8 cellular contexts compared by ENCODE assay signal in the genomic region with DNA sequence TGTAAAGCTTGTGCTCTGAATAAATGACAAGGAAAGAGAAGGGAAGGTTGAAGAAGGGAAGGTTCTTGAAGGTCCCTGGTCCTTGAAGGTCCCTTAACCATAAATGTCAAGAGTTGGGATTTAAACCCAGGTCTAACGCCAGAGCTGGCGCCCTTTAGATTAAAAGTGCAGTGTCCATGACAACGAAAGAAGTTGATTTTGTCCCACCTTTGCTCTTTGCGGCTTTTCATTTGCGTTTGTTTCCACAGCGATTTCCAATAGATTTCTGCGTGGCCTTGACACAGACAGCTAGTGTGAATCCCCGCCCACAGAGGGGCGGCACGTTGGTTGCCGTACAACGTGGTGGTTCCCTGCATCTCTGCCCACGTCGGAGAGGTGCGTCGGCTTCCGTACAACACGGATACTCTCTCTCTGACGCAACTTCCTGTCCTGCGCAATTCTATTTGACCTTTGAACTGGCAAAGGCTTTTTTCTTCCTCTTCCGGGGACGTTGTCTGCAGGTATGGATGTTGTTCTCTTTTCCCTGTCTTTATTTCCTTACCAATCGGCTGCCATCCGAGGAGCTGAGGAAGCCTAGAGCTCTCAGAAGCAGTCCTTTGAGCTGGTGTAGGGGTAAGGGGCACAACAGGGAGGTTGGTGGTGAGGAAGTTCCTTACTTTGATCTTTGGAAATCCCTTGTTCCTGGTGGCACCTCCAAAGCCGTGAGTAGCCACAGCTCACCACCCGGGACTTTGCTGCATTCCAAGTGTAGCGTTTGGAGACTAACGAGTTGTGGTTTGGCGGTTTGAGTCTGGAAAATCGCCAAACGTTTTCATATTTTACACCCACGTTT. TPM values are rescaled to one million over a fixed set of nuclear protein-coding genes. Genes with fewer than 3 reads are reported as not detected.
A peak's percentile ranks its signal among the peaks of the same experiment; 100 is the strongest.
DNase-seq lines count a peak whose midpoint lies in the region; ATAC-seq and TF ChIP-seq lines count a peak whose summit lies in the region.

A gene (plus strand): TSS at position 476 of the 832 bp plus-strand sequence. CDS start 1,384 bp downstream, outside the sequence.

- peak; percentile 100 for ATAC-seq in HG02870 (IDR thresholded peaks at IDR 0.05; ENCODE audit: unreplicated experiment)
- ATAC-seq in heart right ventricle, result peak; percentile 100
- ATAC-seq in upper lobe of left lung (ENCODE audit: low FRiP score in 2 of 2), result peak; percentile 100

- TF ChIP-seq POLR2A in upper lobe of left lung (IDR thresholded peaks at IDR 0.05), result peak in 3 of 4 donors; percentile 53 to 96 (median 96)

- peak in 2 of 4 donors; percentile 6 to 50 for TF ChIP-seq EP300 in upper lobe of left lung (IDR thresholded peaks at IDR 0.05)

- TF ChIP-seq CTCF in GM13976 (IDR thresholded peaks at IDR 0.05; ENCODE audit: borderline replicate concordance, control extremely low read depth, extremely low read depth, insufficient read depth, missing control alignments) (no peak), heart right ventricle (IDR thresholded peaks at IDR 0.05) (no peak), upper lobe of left lung (IDR thresholded peaks at IDR 0.05) (no peak)

- H3K27ac ChIP-seq in heart right ventricle (peak within 1 kb of the TSS in 9 of 10 donors; percentile 66 to 92 (median 82)), upper lobe of left lung (peak within 1 kb of the TSS; percentile 82 to 94 (median 84))

- H3K4me3 ChIP-seq in heart right ventricle (peak within 1 kb of the TSS; percentile 49 to 86 (median 76)), upper lobe of left lung (peak within 1 kb of the TSS; percentile 66 to 82 (median 72))

- 0 to 1% methylated on average over 32 of the region's 32 CpGs for WGBS in heart right ventricle, 2 donors
- WGBS in upper lobe of left lung, 2 donors, result 0 to 1% methylated on average over 32 of the region's 32 CpGs

- H3K27me3 ChIP-seq in heart right ventricle (no peaks in the 10 kb centered on the region), upper lobe of left lung (no peaks in the 10 kb centered on the region)

- in situ Hi-C loops in GM13976 (cut with MboI; ENCODE audit: low sequenced_read_pairs, unreplicated experiment), result no loop called here

- H3K9me3 ChIP-seq in heart right ventricle, result peaks cover 0 to 16% (median 5%) of the 10 kb centered on the region in 11 donors
- no peaks in the 10 kb centered on the region for H3K9me3 ChIP-seq in upper lobe of left lung

- DNase-seq in GM13976 (ENCODE audit: low spot score) (peak; percentile 85), NCI-H146 treated with DMSO at 0.1 percent for 48 hours (lab: John Stamatoyannopoulos, UW; ENCODE audit: unreplicated experiment) (peak; percentile 85), amniotic epithelial cell (ENCODE audit: low read depth) (peak; percentile 99), heart right ventricle (peak; percentile 94 to 98), posterior cingulate gyrus (peak; percentile 92 to 100 (median 96)), upper lobe of left lung (peak; percentile 89 to 98)

- intact Hi-C loops in T-helper 1 cell treated with Interleukin-12 subunit alpha and Interleukin-12 subunit beta and Interleukin-4 antibody, amounts not matched to agents 30 ng/mL and 1 ng/mL, for 36 hours (cut with micrococcal nuclease), result loop anchor here (1.0 to 10.0 kb wide), 17 partner anchors 30 to 1577 kb away; a partner anchor contains a TSS
- intact Hi-C loops in heart right ventricle (cut with DNase I) (loop anchor here in 2 of 10 donors (1.0 to 10.0 kb wide), 3 partner anchors 30 to 906 kb away; a partner anchor contains a TSS), posterior cingulate gyrus (cut with DNase I) (loop anchor here (1.0 kb wide), 1 partner anchor 30 kb away; a partner anchor contains a TSS)

- peaks cover 0 to 54% (median 39%) of the 10 kb centered on the region in 9 donors for H3K4me1 ChIP-seq in heart right ventricle
- H3K4me1 ChIP-seq in upper lobe of left lung, result peaks cover 20 to 38% (median 29%) of the 10 kb centered on the region in 4 donors

- H3K36me3 ChIP-seq in heart right ventricle, result peaks cover 0 to 43% (median 33%) of the 10 kb centered on the region in 9 donors
- H3K36me3 ChIP-seq in upper lobe of left lung, result peaks cover 13 to 35% (median 33%) of the 10 kb centered on the region in 4 donors

RNA-seq across cellular contexts. Expression of the gene that starts here (rescaled TPM):
- total RNA-seq in T-helper 1 cell treated with Interleukin-12 subunit alpha and Interleukin-12 subunit beta and Interleukin-4 antibody, amounts not matched to agents 30 ng/mL and 1 ng/mL, for 36 hours, result 1,111 and 1,151 TPM in 2 replicates
- total RNA-seq in heart right ventricle (100 to 1,000 TPM; 612 to 800 (median 663) TPM), upper lobe of left lung (1,000 to 10,000 TPM in 1 of 6 donors, 100 to 1,000 TPM in 5; 181 to 1,016 (median 526) TPM)
- 1,000 to 10,000 TPM; 3,315 to 3,397 TPM for polyA plus RNA-seq in heart right ventricle

Comparison
In these comparisons a context has a peak if more than half of its experiments do, and no peak if none do; other contexts are left out.
1. Peak in every context shown above with its lines: DNase-seq, ATAC-seq, H3K4me3 ChIP-seq and H3K27ac ChIP-seq.